9 cellular contexts compared by ENCODE assay signal in genomic region chr21:45970674-45971486, GRCh38. TPM values are rescaled to one million over a fixed set of nuclear protein-coding genes. Genes with fewer than 3 reads are reported as not detected.
DNase-seq lines count a peak whose midpoint lies in the region; ATAC-seq, FAIRE-seq and TF ChIP-seq lines count a peak whose summit lies in the region.
"Had no signal": no experiment of that assay in that cellular context is flagged by ENCODE, and none has a peak within 500 bp of the region (broad histone marks: within the 10 kb centered on the region; RNA-seq: fewer than 3 reads in every experiment).

No MANE protein-coding gene starts in this region.

- no peak for FAIRE-seq in GM19239 (lab: Jason Lieb, UNC)
- FAIRE-seq: G401.6 had no signal

- peaks cover 21 to 30% (median 23%) of the 10 kb centered on the region in 3 donors for H3K27me3 ChIP-seq in gastrocnemius medialis

- H3K4me3 ChIP-seq in gastrocnemius medialis, result no peak overlapping the region

- peak; percentile 41 to 89 (median 76) for TF ChIP-seq CTCF in gastrocnemius medialis (IDR thresholded peaks at IDR 0.05 in 4 of 5, conservative IDR thresholded peaks at IDR 0.05 in 1 of 5)

- in situ Hi-C loops in gastrocnemius medialis (cut with MboI; ENCODE audit: low sequenced_read_pairs in 4 of 4), result loop anchor here in 2 of 4 donors (25.0 kb wide), 1 partner anchor 141 kb away; no protein-coding TSS in a partner anchor

- H3K9me3 ChIP-seq in gastrocnemius medialis, result no peaks in the 10 kb centered on the region

- peak overlapping the region; percentile 81 to 89 (median 84) for H3K27ac ChIP-seq in gastrocnemius medialis

- intact Hi-C loops in left cardiac atrium (cut with DNase I), result loop anchor here (5.0 to 10.0 kb wide), 3 partner anchors 126 to 254 kb away; partner anchors contain the start of genes COL6A2 (in 1 of the 2) and LSS (in 1 of the 2)
- intact Hi-C loops in gastrocnemius medialis (cut with DNase I; ENCODE audit: low total_unique reads), result loop anchor here (2.0 to 5.0 kb wide), 4 partner anchors 86 to 256 kb away; partner anchors contain the start of genes COL6A2 and LSS

- H3K4me1 ChIP-seq in gastrocnemius medialis, result peaks cover 27 to 31% of the 10 kb centered on the region in 2 donors

- DNase-seq in NCI-H1436 (lab: John Stamatoyannopoulos, UW) (peak; percentile 37), NCI-H1436 treated with DMSO at 0.1 percent for 48 hours (lab: John Stamatoyannopoulos, UW) (no peak), NCI-H748 (lab: John Stamatoyannopoulos, UW; ENCODE audit: unreplicated experiment) (peak; percentile 45), left cardiac atrium (peak; percentile 78), gastrocnemius medialis (no peak), GM19239 (ENCODE audit: insufficient read length, low spot score) (no peak), foreskin melanocyte (no peak)
- peak; percentile 56 for DNase-seq in activated naive CD4-positive, alpha-beta T cell treated with Interleukin-2 at 50 U/mL for 16 hours

- ATAC-seq in left cardiac atrium (peak; percentile 41 to 58), gastrocnemius medialis (no peak)

- no peaks in the 10 kb centered on the region for H3K36me3 ChIP-seq in gastrocnemius medialis

- no peak for TF ChIP-seq POLR2A in gastrocnemius medialis (IDR thresholded peaks at IDR 0.05)

RNA-seq across cellular contexts. Expression of gene COL6A1, which starts 10.7 kb away (rescaled TPM):
- total RNA-seq in left cardiac atrium, result 100 to 1,000 TPM; 244 to 247 TPM
- 10 to 100 TPM; 50.5 to 97.8 (median 73.3) TPM for total RNA-seq in gastrocnemius medialis

Comparison
In these comparisons a context has a peak if more than half of its experiments do, and no peak if none do; other contexts are left out.
1. DNase-seq: peak in NCI-H1436 (single experiment), NCI-H748 (single experiment), activated naive CD4-positive, alpha-beta T cell treated with Interleukin-2 at 50 U/mL for 16 hours (single experiment) and left cardiac atrium (single experiment); none in NCI-H1436 treated with DMSO at 0.1 percent for 48 hours (single experiment), gastrocnemius medialis (0 of 2), GM19239 (single experiment) and foreskin melanocyte (single experiment).
2. ATAC-seq: peak in left cardiac atrium (2 of 2); none in gastrocnemius medialis (0 of 2).